In the genomic region with DNA sequence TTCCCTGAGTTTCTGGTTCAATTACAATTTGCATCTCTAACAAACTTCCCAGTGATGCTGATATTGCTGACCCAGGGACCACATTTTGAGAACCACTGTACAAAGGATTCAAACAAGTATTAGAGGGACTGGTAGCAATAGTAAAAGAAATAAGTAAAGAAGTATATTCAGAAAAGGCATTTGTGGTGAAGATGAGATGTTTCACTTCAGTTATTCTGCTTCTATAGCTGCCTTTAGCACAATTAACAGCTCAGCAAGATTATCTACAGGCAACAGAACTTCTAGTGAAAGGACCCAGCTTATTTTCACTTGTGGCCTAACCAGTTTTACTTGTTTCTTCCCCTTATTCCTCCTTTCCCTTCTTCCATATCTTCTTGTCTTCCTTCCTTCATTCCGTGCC, we compare ENCODE assay signal across 1 cellular context.
TF ChIP-seq lines count a peak whose summit lies in the region.

No MANE protein-coding gene starts in this region.

TF ChIP-seq in GM23338, 12 proteins besides CTCF, POLR2A, EP300 and RAD21 (continued from another document):
- TF ChIP-seq, protein P1, sequence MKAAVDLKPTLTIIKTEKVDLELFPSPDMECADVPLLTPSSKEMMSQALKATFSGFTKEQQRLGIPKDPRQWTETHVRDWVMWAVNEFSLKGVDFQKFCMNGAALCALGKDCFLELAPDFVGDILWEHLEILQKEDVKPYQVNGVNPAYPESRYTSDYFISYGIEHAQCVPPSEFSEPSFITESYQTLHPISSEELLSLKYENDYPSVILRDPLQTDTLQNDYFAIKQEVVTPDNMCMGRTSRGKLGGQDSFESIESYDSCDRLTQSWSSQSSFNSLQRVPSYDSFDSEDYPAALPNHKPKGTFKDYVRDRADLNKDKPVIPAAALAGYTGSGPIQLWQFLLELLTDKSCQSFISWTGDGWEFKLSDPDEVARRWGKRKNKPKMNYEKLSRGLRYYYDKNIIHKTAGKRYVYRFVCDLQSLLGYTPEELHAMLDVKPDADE (IDR thresholded peaks at IDR 0.05), result no peak
- no peak for TF ChIP-seq EZH2phosphoT487 (IDR thresholded peaks at IDR 0.05; ENCODE audit: unreplicated experiment)
- TF ChIP-seq ZNF114 (CRISPR knock-in tag; IDR thresholded peaks at IDR 0.05), result no peak
- no peak for TF ChIP-seq EZH2 (IDR thresholded peaks at IDR 0.05; ENCODE audit: low read depth, unreplicated experiment)
- TF ChIP-seq, protein P2, sequence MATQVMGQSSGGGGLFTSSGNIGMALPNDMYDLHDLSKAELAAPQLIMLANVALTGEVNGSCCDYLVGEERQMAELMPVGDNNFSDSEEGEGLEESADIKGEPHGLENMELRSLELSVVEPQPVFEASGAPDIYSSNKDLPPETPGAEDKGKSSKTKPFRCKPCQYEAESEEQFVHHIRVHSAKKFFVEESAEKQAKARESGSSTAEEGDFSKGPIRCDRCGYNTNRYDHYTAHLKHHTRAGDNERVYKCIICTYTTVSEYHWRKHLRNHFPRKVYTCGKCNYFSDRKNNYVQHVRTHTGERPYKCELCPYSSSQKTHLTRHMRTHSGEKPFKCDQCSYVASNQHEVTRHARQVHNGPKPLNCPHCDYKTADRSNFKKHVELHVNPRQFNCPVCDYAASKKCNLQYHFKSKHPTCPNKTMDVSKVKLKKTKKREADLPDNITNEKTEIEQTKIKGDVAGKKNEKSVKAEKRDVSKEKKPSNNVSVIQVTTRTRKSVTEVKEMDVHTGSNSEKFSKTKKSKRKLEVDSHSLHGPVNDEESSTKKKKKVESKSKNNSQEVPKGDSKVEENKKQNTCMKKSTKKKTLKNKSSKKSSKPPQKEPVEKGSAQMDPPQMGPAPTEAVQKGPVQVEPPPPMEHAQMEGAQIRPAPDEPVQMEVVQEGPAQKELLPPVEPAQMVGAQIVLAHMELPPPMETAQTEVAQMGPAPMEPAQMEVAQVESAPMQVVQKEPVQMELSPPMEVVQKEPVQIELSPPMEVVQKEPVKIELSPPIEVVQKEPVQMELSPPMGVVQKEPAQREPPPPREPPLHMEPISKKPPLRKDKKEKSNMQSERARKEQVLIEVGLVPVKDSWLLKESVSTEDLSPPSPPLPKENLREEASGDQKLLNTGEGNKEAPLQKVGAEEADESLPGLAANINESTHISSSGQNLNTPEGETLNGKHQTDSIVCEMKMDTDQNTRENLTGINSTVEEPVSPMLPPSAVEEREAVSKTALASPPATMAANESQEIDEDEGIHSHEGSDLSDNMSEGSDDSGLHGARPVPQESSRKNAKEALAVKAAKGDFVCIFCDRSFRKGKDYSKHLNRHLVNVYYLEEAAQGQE (IDR thresholded peaks at IDR 0.05; ENCODE audit: unreplicated experiment), result no peak
